In the genomic region with DNA sequence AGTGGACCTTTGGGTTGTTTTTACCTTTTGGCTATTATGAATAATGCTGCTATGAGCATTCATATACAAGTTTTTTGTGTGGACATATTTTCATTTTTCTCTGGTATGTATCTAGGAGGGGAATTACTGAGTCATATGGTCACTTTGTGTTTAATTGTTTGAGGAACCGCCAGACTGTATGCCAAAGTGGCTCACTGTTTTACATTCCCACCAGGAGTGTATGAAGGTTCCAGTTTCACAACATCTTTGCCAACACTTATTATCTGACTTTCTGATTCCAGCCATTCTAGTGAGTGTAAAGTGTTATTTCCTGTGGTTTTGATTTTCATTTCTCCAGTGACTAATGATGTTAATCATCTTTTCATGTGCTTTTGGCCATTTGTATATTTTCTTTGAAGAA, we compare ENCODE assay signal across 9 cellular contexts. TPM values are rescaled to one million over a fixed set of nuclear protein-coding genes. Genes with fewer than 3 reads are reported as not detected.
DNase-seq lines count a peak whose midpoint lies in the region; ATAC-seq and TF ChIP-seq lines count a peak whose summit lies in the region.
"Had no signal": no experiment of that assay in that cellular context is flagged by ENCODE, and none has a peak within 500 bp of the region (broad histone marks: within the 10 kb centered on the region; RNA-seq: fewer than 3 reads in every experiment).

No MANE protein-coding gene starts in this region.

- WGBS in psoas muscle, 3 donors, result 45 to 85% (median 81%) methylated on average over 1 of the region's 1 CpG
- WGBS in mesendoderm (ENCODE audit: extremely low coverage, insufficient coverage, low lambda C conversion rate), result no CpG with 5 or more reads among the region's 1 CpG

- intact Hi-C loops in psoas muscle (cut with DNase I), result no loop called here

- no peaks in the 10 kb centered on the region for H3K79me2 ChIP-seq in mesendoderm (ENCODE audit: control insufficient read depth, insufficient read depth, low read length)

- H3K27me3 ChIP-seq in psoas muscle (ENCODE audit: insufficient read depth in 3 of 3, low read length in 2 of 3), result no peaks in the 10 kb centered on the region
- H3K27me3 ChIP-seq in mesendoderm (ENCODE audit: insufficient read depth, low read length, poor library complexity), result no peaks in the 10 kb centered on the region

- peak; percentile 50 for DNase-seq in activated CD8-positive, alpha-beta memory T cell treated with anti-CD3 and anti-CD28 coated beads for 24 hours
- no peak for DNase-seq in activated CD8-positive, alpha-beta memory T cell treated with anti-CD3 and anti-CD28 coated beads, Interleukin-2, amount 50 U/mL, for 4 hours
- peak; percentile 38 for DNase-seq in activated CD8-positive, alpha-beta memory T cell treated with anti-CD3 and anti-CD28 coated beads, Interleukin-2, amount 50 U/mL, for 48 hours
- DNase-seq in fibroblast of mammary gland (ENCODE audit: low read depth), result peak; percentile 62
- DNase-seq in stimulated activated naive CD8-positive, alpha-beta T cell treated with anti-CD3 and anti-CD28 coated beads, Interleukin-15, amount 100 ng/mL, for 72 hours, result peak in 1 of 2 donors; percentile 7
- no peak for DNase-seq in psoas muscle
- no peak for DNase-seq in CD1c-positive myeloid dendritic cell (ENCODE audit: extremely low spot score)
- no peak for DNase-seq in mesendoderm
- DNase-seq: NCI-H510A had no signal

- H3K23ac ChIP-seq in mesendoderm (ENCODE audit: low read length), result no peak overlapping the region

- H3K56ac ChIP-seq in mesendoderm (ENCODE audit: low read length), result no peak overlapping the region

- no peak overlapping the region for H3K4me3 ChIP-seq in fibroblast of mammary gland (ENCODE audit: control insufficient read depth, low read depth, low read length)
- no peak overlapping the region for H3K4me3 ChIP-seq in psoas muscle
- no peak overlapping the region for H3K4me3 ChIP-seq in mesendoderm (ENCODE audit: low read length)

- H3K27ac ChIP-seq in psoas muscle (no peak overlapping the region), mesendoderm (ENCODE audit: low read depth, low read length) (no peak overlapping the region)

- peaks cover 84% of the 10 kb centered on the region for H3K4me1 Mint-ChIP-seq in stimulated activated naive CD8-positive, alpha-beta T cell treated with anti-CD3 and anti-CD28 coated beads, Interleukin-15, amount 100 ng/mL, for 72 hours

- H3K4me1 ChIP-seq in psoas muscle (no peaks in the 10 kb centered on the region), mesendoderm (ENCODE audit: control insufficient read depth, low read depth, low read length) (no peaks in the 10 kb centered on the region)

- H2BK5ac ChIP-seq in mesendoderm (ENCODE audit: low read length), result no peak overlapping the region

- peak overlapping the region; percentile 3 to 11 for H3K4me3 Mint-ChIP-seq in stimulated activated naive CD8-positive, alpha-beta T cell treated with anti-CD3 and anti-CD28 coated beads, Interleukin-15, amount 100 ng/mL, for 72 hours

- no peak overlapping the region for H2AK5ac ChIP-seq in mesendoderm (ENCODE audit: low read length)

- peak; percentile 54 for ATAC-seq in stimulated activated naive CD8-positive, alpha-beta T cell treated with anti-CD3 and anti-CD28 coated beads, Interleukin-15, amount 100 ng/mL, for 72 hours
- ATAC-seq in psoas muscle, result no peak

- H3K27me3 Mint-ChIP-seq in stimulated activated naive CD8-positive, alpha-beta T cell treated with anti-CD3 and anti-CD28 coated beads, Interleukin-15, amount 100 ng/mL, for 72 hours, result no peaks in the 10 kb centered on the region

- no peak for TF ChIP-seq CTCF in fibroblast of mammary gland (conservative IDR thresholded peaks at IDR 0.05; ENCODE audit: control insufficient read depth, insufficient read depth, low read depth, low read length)
- no peak for TF ChIP-seq CTCF in psoas muscle (IDR thresholded peaks at IDR 0.05)

- peaks cover 7% of the 10 kb centered on the region for H3K79me1 ChIP-seq in mesendoderm (ENCODE audit: low read length)

- H3K9ac ChIP-seq in mesendoderm (ENCODE audit: low read length), result no peak overlapping the region

- no peak overlapping the region for H2BK120ac ChIP-seq in mesendoderm (ENCODE audit: low read depth, low read length)

- H3K9me3 Mint-ChIP-seq in stimulated activated naive CD8-positive, alpha-beta T cell treated with anti-CD3 and anti-CD28 coated beads, Interleukin-15, amount 100 ng/mL, for 72 hours, result peaks cover 0 to 8% of the 10 kb centered on the region in 2 donors

- H4K8ac ChIP-seq in mesendoderm (ENCODE audit: low read depth, low read length), result no peak overlapping the region

- no peak overlapping the region for H3K4me2 ChIP-seq in mesendoderm (ENCODE audit: low read length)

- H3K4ac ChIP-seq in mesendoderm (ENCODE audit: low read depth, low read length), result no peak overlapping the region

- H3K18ac ChIP-seq in mesendoderm (ENCODE audit: low read length), result no peak overlapping the region

- no peak overlapping the region for H2BK15ac ChIP-seq in mesendoderm (replicated peaks; ENCODE audit: low read depth)

- H3K9me3 ChIP-seq in psoas muscle, result no peaks in the 10 kb centered on the region

- H3K27ac Mint-ChIP-seq in stimulated activated naive CD8-positive, alpha-beta T cell treated with anti-CD3 and anti-CD28 coated beads, Interleukin-15, amount 100 ng/mL, for 72 hours, result peak overlapping the region in 1 of 2 donors; percentile 83

- H4K5ac ChIP-seq in mesendoderm (ENCODE audit: low read length), result no peak overlapping the region

- H3K36me3 ChIP-seq in psoas muscle (ENCODE audit: insufficient read depth in 1 of 2, low read depth in 1 of 2), result no peaks in the 10 kb centered on the region
- no peaks in the 10 kb centered on the region for H3K36me3 ChIP-seq in mesendoderm (ENCODE audit: control insufficient read depth, insufficient read depth, low read length)

RNA-seq across cellular contexts. Expression of a gene that starts 51.8 kb away (rescaled TPM):
- total RNA-seq in psoas muscle, result 10 to 100 TPM in 1 of 4 donors, 1 to 10 TPM in 3; 2.6 to 18.5 (median 6.1) TPM
- polyA plus RNA-seq in psoas muscle, result 1 to 10 TPM in 2 of 3 donors, under 1 TPM in 1; 0.65 to 2.6 (median 1.9) TPM
- polyA plus RNA-seq in mesendoderm (2013, experiment 1 of 2), result 62.8 TPM
- 61.0 TPM for polyA plus RNA-seq in mesendoderm (2013, experiment 2 of 2)

RNA-seq across cellular contexts. Expression of a gene that starts 59.2 kb away (rescaled TPM):
- total RNA-seq in psoas muscle, result 1 to 10 TPM; 4.5 to 8.0 (median 5.6) TPM
- 1 to 10 TPM; 3.7 to 5.5 (median 4.3) TPM for polyA plus RNA-seq in psoas muscle
- 48.8 TPM for polyA plus RNA-seq in mesendoderm (2013, experiment 1 of 2)
- 47.4 TPM for polyA plus RNA-seq in mesendoderm (2013, experiment 2 of 2)

Comparison
In these comparisons a context has a peak if more than half of its experiments do, and no peak if none do; other contexts are left out.
1. DNase-seq: peak in activated CD8-positive, alpha-beta memory T cell treated with anti-CD3 and anti-CD28 coated beads for 24 hours (single experiment), activated CD8-positive, alpha-beta memory T cell treated with anti-CD3 and anti-CD28 coated beads, Interleukin-2, amount 50 U/mL, for 48 hours (single experiment) and fibroblast of mammary gland (single experiment); none in activated CD8-positive, alpha-beta memory T cell treated with anti-CD3 and anti-CD28 coated beads, Interleukin-2, amount 50 U/mL, for 4 hours (single experiment), psoas muscle (0 of 2), CD1c-positive myeloid dendritic cell (single experiment) and mesendoderm (single experiment).